In the genomic region with DNA sequence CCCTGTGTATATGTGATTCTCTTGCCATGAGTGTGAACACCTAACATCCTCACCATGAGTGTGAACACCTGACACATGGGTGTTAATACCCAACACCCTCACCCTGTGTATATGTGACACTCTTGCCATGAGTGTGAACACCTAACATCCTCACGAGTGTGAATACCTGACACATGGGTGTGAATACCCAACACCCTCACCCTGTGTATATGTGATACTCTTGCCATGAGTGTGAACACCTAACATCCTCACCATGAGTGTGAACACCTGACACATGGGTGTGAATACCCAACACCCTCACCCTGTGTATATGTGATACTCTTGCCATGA, we compare ENCODE assay signal across 5 cellular contexts. TPM values are rescaled to one million over a fixed set of nuclear protein-coding genes. Genes with fewer than 3 reads are reported as not detected.
"Had no signal": no experiment of that assay in that cellular context is flagged by ENCODE, and none has a peak within 500 bp of the region (broad histone marks: within the 10 kb centered on the region; RNA-seq: fewer than 3 reads in every experiment).

No MANE protein-coding gene starts in this region.

RNA-seq across cellular contexts. Expression of a gene that starts 28.1 kb away (rescaled TPM):
- total RNA-seq: left lobe of liver; mesenteric fat pad; naive thymus-derived CD4-positive, alpha-beta T cell; naive thymus-derived CD8-positive, alpha-beta T cell had no signal
- polyA plus RNA-seq: immature natural killer cell; naive thymus-derived CD8-positive, alpha-beta T cell had no signal
